1 cellular context compared by ENCODE assay signal in genomic region chr19:44684892-44685847, GRCh38.
TF ChIP-seq lines count a peak whose summit lies in the region.

No MANE protein-coding gene starts in this region.

TF ChIP-seq in H1, 55 proteins besides CTCF, POLR2A, EP300 and RAD21:
- TF ChIP-seq KDM1A (IDR thresholded peaks at IDR 0.05; ENCODE audit: borderline replicate concordance, low read length) (peak; percentile 88), SAP30 (IDR thresholded peaks at IDR 0.05; ENCODE audit: insufficient read depth, insufficient replicate concordance, low read length) (no peak), MAX (IDR thresholded peaks at IDR 0.05) (peak; percentile 40)
